ENCODE assay signal across 21 cellular contexts in the genomic region with DNA sequence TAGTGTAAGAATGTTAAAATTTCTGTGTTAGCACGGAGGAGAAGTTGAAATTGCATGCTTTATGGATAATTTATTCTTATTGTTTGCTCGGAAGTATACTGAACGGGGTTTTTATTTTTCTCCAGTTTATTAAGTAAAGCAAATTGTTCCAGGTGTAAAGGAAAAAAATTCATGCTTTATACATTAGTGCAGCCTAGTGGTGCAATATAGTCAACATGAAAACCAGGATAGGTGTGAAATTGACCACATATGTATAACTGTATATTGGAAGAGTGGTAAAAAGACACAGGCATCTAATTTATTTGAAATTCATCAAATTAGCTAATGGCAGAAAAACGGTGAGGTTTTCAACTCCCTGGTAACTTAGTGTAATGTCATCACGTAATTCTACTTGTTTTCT. TPM values are rescaled to one million over a fixed set of nuclear protein-coding genes. Genes with fewer than 3 reads are reported as not detected.
"Had no signal": no experiment of that assay in that cellular context is flagged by ENCODE, and none has a peak within 500 bp of the region (broad histone marks: within the 10 kb centered on the region; RNA-seq: fewer than 3 reads in every experiment).

No MANE protein-coding gene starts in this region.

- FAIRE-seq: colon, keratinocyte had no signal

- H3K9me3 Mint-ChIP-seq: activated CD8-positive, alpha-beta T cell treated with anti-CD3 and anti-CD28 coated beads for 36 hours; activated T-cell treated with anti-CD3 and anti-CD28 coated beads, Interleukin-2, amount 50 U/mL, for 72 hours; memory B cell; neural crest cell had no signal

- H3K4me1 ChIP-seq: ascending aorta, gastrocnemius medialis, heart right ventricle, left lung, sigmoid colon, transverse colon had no signal

- DNase-seq: activated CD4-positive, alpha-beta T cell treated with anti-CD3 and anti-CD28 coated beads for 36 hours; activated CD8-positive, alpha-beta memory T cell treated with anti-CD3 and anti-CD28 coated beads, Interleukin-2, amount 50 U/mL, for 4 hours; activated CD8-positive, alpha-beta T cell treated with anti-CD3 and anti-CD28 coated beads for 36 hours; activated gamma-delta T cell treated with Interleukin-2 at 50 U/mL for 16 hours; activated T-cell treated with anti-CD3 and anti-CD28 coated beads, Interleukin-2, amount 50 U/mL, for 72 hours; gastrocnemius medialis; heart right ventricle; left lung; ovary; sigmoid colon; stimulated activated CD4-positive, alpha-beta T cell treated with anti-CD3 and anti-CD28 coated beads, Interleukin-12 subunit alpha, Interleukin-12 subunit beta, amount 100 ng/mL, for 4 hours; stimulated activated naive CD4-positive, alpha-beta T cell; substantia nigra; transverse colon; WERI-Rb-1 had no signal

- H3K4me3 ChIP-seq: ascending aorta, gastrocnemius medialis, heart right ventricle, left lung, ovary, sigmoid colon, transverse colon had no signal

- H3K36me3 ChIP-seq: ascending aorta, gastrocnemius medialis, heart right ventricle, left lung, ovary, sigmoid colon, transverse colon, WERI-Rb-1 had no signal

- H3K27ac ChIP-seq: ascending aorta, gastrocnemius medialis, heart right ventricle, left lung, ovary, sigmoid colon, transverse colon, WERI-Rb-1 had no signal

- H3K4me1 Mint-ChIP-seq: activated CD4-positive, alpha-beta T cell treated with anti-CD3 and anti-CD28 coated beads for 36 hours; neural crest cell had no signal

- H3K27ac Mint-ChIP-seq: activated CD4-positive, alpha-beta T cell treated with anti-CD3 and anti-CD28 coated beads for 36 hours; activated CD8-positive, alpha-beta T cell treated with anti-CD3 and anti-CD28 coated beads for 36 hours; activated T-cell treated with anti-CD3 and anti-CD28 coated beads, Interleukin-2, amount 50 U/mL, for 72 hours; memory B cell had no signal

- H3K9me3 ChIP-seq: ascending aorta, gastrocnemius medialis, heart right ventricle, left lung, ovary, sigmoid colon, transverse colon had no signal

- H3K27me3 ChIP-seq: ovary had no signal

- H3K4me3 Mint-ChIP-seq: activated CD4-positive, alpha-beta T cell treated with anti-CD3 and anti-CD28 coated beads for 36 hours; activated CD8-positive, alpha-beta T cell treated with anti-CD3 and anti-CD28 coated beads for 36 hours; activated T-cell treated with anti-CD3 and anti-CD28 coated beads, Interleukin-2, amount 50 U/mL, for 72 hours; memory B cell; neural crest cell had no signal

- H3K36me3 Mint-ChIP-seq: memory B cell had no signal

RNA-seq across cellular contexts. Expression of a gene that starts 1.0 kb away (rescaled TPM):
- total RNA-seq: activated CD4-positive, alpha-beta T cell treated with anti-CD3 and anti-CD28 coated beads for 36 hours; activated CD8-positive, alpha-beta T cell treated with anti-CD3 and anti-CD28 coated beads for 36 hours; activated T-cell treated with anti-CD3 and anti-CD28 coated beads, Interleukin-2, amount 50 U/mL, for 72 hours; ascending aorta; fibroblast of lung; gastrocnemius medialis; heart right ventricle; left lung; neural crest cell; sigmoid colon; transverse colon had no signal

RNA-seq across cellular contexts. Expression of a gene that starts 43.3 kb away (rescaled TPM):
- total RNA-seq: activated CD4-positive, alpha-beta T cell treated with anti-CD3 and anti-CD28 coated beads for 36 hours; activated CD8-positive, alpha-beta T cell treated with anti-CD3 and anti-CD28 coated beads for 36 hours; activated T-cell treated with anti-CD3 and anti-CD28 coated beads, Interleukin-2, amount 50 U/mL, for 72 hours; ascending aorta; fibroblast of lung; gastrocnemius medialis; heart right ventricle; neural crest cell; sigmoid colon; transverse colon had no signal
